12 cellular contexts compared by ENCODE assay signal in genomic region chr16:84839054-84839453, GRCh38. TPM values are rescaled to one million over a fixed set of nuclear protein-coding genes. Genes with fewer than 3 reads are reported as not detected.
DNase-seq lines count a peak whose midpoint lies in the region; ATAC-seq, FAIRE-seq and TF ChIP-seq lines count a peak whose summit lies in the region.
"Had no signal": no experiment of that assay in that cellular context is flagged by ENCODE, and none has a peak within 500 bp of the region (broad histone marks: within the 10 kb centered on the region; RNA-seq: fewer than 3 reads in every experiment).

No MANE protein-coding gene starts in this region.

- H3K79me1 ChIP-seq in IMR-90 (ENCODE audit: low read depth in 1 of 2, low read length in 2 of 2) = peaks cover 27 to 69% of the 10 kb centered on the region in 2 experiments; a peak in 3 of 4 replicates

- TF ChIP-seq CTCF in IMR-90 (conservative IDR thresholded peaks at IDR 0.05; ENCODE audit: low read depth, low read length) (no peak), bronchial epithelial cell (IDR thresholded peaks at IDR 0.05; ENCODE audit: insufficient read depth, low read length, severe bottlenecking) (no peak), lower lobe of right lung (IDR thresholded peaks at IDR 0.05) (no peak)

- H3K9me3 ChIP-seq in IMR-90 (ENCODE audit: control insufficient read depth, insufficient read depth, low read length) = no peaks in the 10 kb centered on the region
- no peaks in the 10 kb centered on the region for H3K9me3 ChIP-seq in lower lobe of right lung

- in situ Hi-C loops in IMR-90 (cut with MboI; ENCODE audit: low sequenced_read_pairs) = no loop called here

- H3K27ac ChIP-seq in IMR-90 (ENCODE audit: insufficient read depth, low read length) (peak overlapping the region; percentile 15; the same call in 1 of the 2 replicates), lower lobe of right lung (no peak overlapping the region)

- CTCF ChIA-PET in IMR-90 (lab: Yijun Ruan, JAX) = no interaction called here

- no peak overlapping the region; the same call in 1 of the 2 replicates for H3K23ac ChIP-seq in IMR-90 (ENCODE audit: low read depth, low read length)

- 0 out of 2 replicates have a peak overlapping the region, but pooled peaks have one; percentile 4 for H3K56ac ChIP-seq in IMR-90 (ENCODE audit: extremely low read depth, insufficient read depth, low read length)

- peak overlapping the region; percentile 79 for H2BK20ac ChIP-seq in IMR-90 (ENCODE audit: low read depth, low read length)

- H3K4me1 ChIP-seq in IMR-90 (ENCODE audit: control insufficient read depth, insufficient read depth, low read length) (peaks cover 42% of the 10 kb centered on the region), lower lobe of right lung (peaks cover 6% of the 10 kb centered on the region)

- H3K9ac ChIP-seq in IMR-90 (ENCODE audit: low read depth, low read length) = no peak overlapping the region

- ATAC-seq in IMR-90 (ENCODE audit: low read depth) (no peak), lower lobe of right lung (no peak), GM21423 (IDR thresholded peaks at IDR 0.05; ENCODE audit: unreplicated experiment) (no peak), HG02852 (IDR thresholded peaks at IDR 0.05; ENCODE audit: unreplicated experiment) (no peak)
- ATAC-seq: activated naive CD4-positive, alpha-beta T cell treated with anti-CD3 and anti-CD28 coated beads, Interleukin-2, amount 50 U/mL, for 72 hours had no signal

- POLR2A ChIA-PET in IMR-90 (lab: Charles Lee; ENCODE audit: unreplicated experiment) = interaction anchor here (1.1 kb wide), 1 partner anchor 19 kb away, joined by 3 read pairs; the partner anchor contains the start of gene CRISPLD2

- H3K36me3 ChIP-seq in IMR-90 (ENCODE audit: control insufficient read depth, insufficient read depth, low read length) (peaks cover 38% of the 10 kb centered on the region), bronchial epithelial cell (ENCODE audit: control insufficient read depth, insufficient read depth, low read length) (no peaks in the 10 kb centered on the region), lower lobe of right lung (peaks cover 13% of the 10 kb centered on the region)

- peak overlapping the region; percentile 66; the same call in 1 of the 3 replicates for H2BK15ac ChIP-seq in IMR-90 (ENCODE audit: low read depth, low read length)

- DNase-seq in A172 (ENCODE audit: low spot score) = peak; percentile 83
- peak; percentile 80 for DNase-seq in IMR-90
- DNase-seq in bronchial epithelial cell (ENCODE audit: low read depth) = peak; percentile 16
- peak; percentile 34 for DNase-seq in lower lobe of right lung
- no peak for DNase-seq in DMS153 treated with DMSO at 0.1 percent for 48 hours (lab: John Stamatoyannopoulos, UW; ENCODE audit: unreplicated experiment)
- no peak for DNase-seq in NCI-H146 treated with DMSO at 0.1 percent for 48 hours (lab: John Stamatoyannopoulos, UW; ENCODE audit: unreplicated experiment)
- DNase-seq: activated CD8-positive, alpha-beta memory T cell treated with anti-CD3 and anti-CD28 coated beads for 24 hours; midbrain; NCI-H1436 treated with DMSO at 0.1 percent for 48 hours had no signal

- H2AK5ac ChIP-seq in IMR-90 (ENCODE audit: low read depth, low read length) = peak overlapping the region; percentile 98

- TF ChIP-seq POLR2A in IMR-90 (IDR thresholded peaks at IDR 0.05; ENCODE audit: low read depth, low read length) = 0 out of 2 replicates have a peak, but pooled peaks have one; percentile 8

- intact Hi-C loops in IMR-90 (cut with micrococcal nuclease) = loop anchor here (5.0 kb wide), 1 partner anchor 113 kb away; no protein-coding TSS in a partner anchor
- intact Hi-C loops in lower lobe of right lung (cut with DNase I) = no loop called here

- peak overlapping the region; percentile 57 for H2BK5ac ChIP-seq in IMR-90 (ENCODE audit: low read depth, low read length, poor library complexity, severe bottlenecking)

- H2AK9ac ChIP-seq in IMR-90 (replicated peaks; ENCODE audit: low read depth, low read length, poor library complexity) = peak overlapping the region; percentile 12

- no peak overlapping the region for H3K4me3 ChIP-seq in IMR-90 (ENCODE audit: insufficient read depth, low read depth, low read length)
- no peak overlapping the region for H3K4me3 ChIP-seq in bronchial epithelial cell (ENCODE audit: low read depth, low read length)
- no peak overlapping the region for H3K4me3 ChIP-seq in lower lobe of right lung

- H2AFZ ChIP-seq in IMR-90 (replicated peaks; ENCODE audit: low read length, poor library complexity) = no peak overlapping the region

- no CpG with 5 or more reads among the region's 7 CpGs for WGBS in IMR-90 (ENCODE audit: extremely low coverage in 2 of 2, insufficient read length in 1 of 2), 2 experiments

- H3K27me3 ChIP-seq in IMR-90 (ENCODE audit: control insufficient read depth, insufficient read depth, low read length) = no peaks in the 10 kb centered on the region
- no peaks in the 10 kb centered on the region for H3K27me3 ChIP-seq in bronchial epithelial cell (ENCODE audit: control insufficient read depth, insufficient read depth, low read length)
- peaks cover 6% of the 10 kb centered on the region for H3K27me3 ChIP-seq in lower lobe of right lung (ENCODE audit: low read depth)

- dilution Hi-C loops in IMR-90 (cut with HindIII; ENCODE audit: low sequenced_read_pairs, unreplicated experiment) = no loop called here

- no peak for TF ChIP-seq RAD21 in IMR-90 (IDR thresholded peaks at IDR 0.05; ENCODE audit: low read length)

- peak overlapping the region; percentile 5 for H3K18ac ChIP-seq in IMR-90 (ENCODE audit: low read depth, low read length)

- peaks cover 3% of the 10 kb centered on the region; the same call in 1 of the 2 replicates for H4K20me1 ChIP-seq in IMR-90 (ENCODE audit: insufficient read depth, low read length)

- peaks cover 36% of the 10 kb centered on the region for H3K9me1 ChIP-seq in IMR-90 (ENCODE audit: insufficient read depth, low read length)

- FAIRE-seq in bronchial epithelial cell (lab: Jason Lieb, UNC) = no peak

- peak overlapping the region; percentile 46 to 49; a peak in 3 of 4 replicates for H4K8ac ChIP-seq in IMR-90 (ENCODE audit: low read depth in 2 of 2, low read length in 2 of 2)

- peak overlapping the region; percentile 11; the same call in 1 of the 2 replicates for H4K5ac ChIP-seq in IMR-90 (ENCODE audit: low read depth, low read length)

- H2BK120ac ChIP-seq in IMR-90 (ENCODE audit: low read depth, low read length) = peak overlapping the region; percentile 65

- no peak overlapping the region for H3K4me2 ChIP-seq in IMR-90 (ENCODE audit: low read depth, low read length)

- H3K4ac ChIP-seq in IMR-90 (ENCODE audit: low read depth, low read length) = peak overlapping the region; percentile 82

- peak overlapping the region; percentile 70 for H4K91ac ChIP-seq in IMR-90 (ENCODE audit: insufficient read depth, low read depth, low read length)

- BruUV-seq in IMR-90 (replicated peaks; lab: Mats Ljungman, UMichigan) = no TSS peak

- peak overlapping the region; percentile 68 for H3K14ac ChIP-seq in IMR-90 (replicated peaks; ENCODE audit: low read depth, low read length)

TF ChIP-seq in IMR-90, 13 proteins besides CTCF, POLR2A, EP300 and RAD21:
- TF ChIP-seq MXI1 (IDR thresholded peaks at IDR 0.05; ENCODE audit: borderline replicate concordance, low read depth, low read length) (peak; percentile 42; the same call in 1 of the 2 replicates), USF2 (IDR thresholded peaks at IDR 0.05; ENCODE audit: low read depth, low read length) (no peak; the same call in 1 of the 2 replicates), RFX5 (IDR thresholded peaks at IDR 0.05; ENCODE audit: low read depth, low read length) (no peak), RCOR1 (IDR thresholded peaks at IDR 0.05; ENCODE audit: insufficient replicate concordance, low read length) (no peak), CHD1 (IDR thresholded peaks at IDR 0.05; ENCODE audit: low read depth, low read length) (no peak), SMC3 (IDR thresholded peaks at IDR 0.05; ENCODE audit: low read depth, low read length) (no peak)

RNA-seq across cellular contexts. Expression of gene CRISPLD2, which starts 19.3 kb away (rescaled TPM):
- 0.95 and 1.1 TPM in 2 replicates for total RNA-seq in A172 (2014; rRNA removed; shearing (Covaris generic))
- total RNA-seq in IMR-90 (2012; rRNA removed) (35.0 and 37.5 TPM in 2 replicates), bronchial epithelial cell (0.26 and 0.53 TPM in 2 replicates), lower lobe of right lung (34.9 TPM)
- polyA plus RNA-seq in IMR-90 (2012; rRNA removed) = 21.3 and 23.1 TPM in 2 replicates
- polyA plus RNA-seq in IMR-90 (2012; cell fraction: cytosol; rRNA removed) = 17.6 and 30.1 TPM in 2 replicates
- 26.7 and 30.7 TPM in 2 replicates for polyA plus RNA-seq in IMR-90 (2012; cell fraction: nucleus; rRNA removed; ENCODE audit: low replicate concordance)

Comparison
In these comparisons a context has a peak if more than half of its experiments do, and no peak if none do; other contexts are left out.
1. DNase-seq: peak in A172 (single experiment), IMR-90 (single experiment), bronchial epithelial cell (single experiment) and lower lobe of right lung (single experiment); none in DMS153 treated with DMSO at 0.1 percent for 48 hours (single experiment) and NCI-H146 treated with DMSO at 0.1 percent for 48 hours (single experiment).
2. RNA of gene CRISPLD2, which starts 19.3 kb away (total RNA-seq): 35.0 to 37.5 TPM in IMR-90 and 34.9 TPM in lower lobe of right lung (single experiment); 0.95 to 1.1 TPM in A172 and 0.26 to 0.53 TPM in bronchial epithelial cell; every median in the first group is over 10 times any median in the second.